ENCODE assay signal across 8 cellular contexts in genomic region chr12:57523706-57524614, GRCh38. TPM values are rescaled to one million over a fixed set of nuclear protein-coding genes. Genes with fewer than 3 reads are reported as not detected.
DNase-seq lines count a peak whose midpoint lies in the region; ATAC-seq, FAIRE-seq and TF ChIP-seq lines count a peak whose summit lies in the region.

No MANE protein-coding gene starts in this region.

- peak overlapping the region; percentile 94 for H3K27ac Mint-ChIP-seq in activated CD4-positive, alpha-beta T cell treated with anti-CD3 and anti-CD28 coated beads, Interleukin-2, amount 10 ng/mL, durations not matched to agents 7 days and 5 days

- H3K4me3 Mint-ChIP-seq in activated CD4-positive, alpha-beta T cell treated with anti-CD3 and anti-CD28 coated beads, Interleukin-2, amount 10 ng/mL, durations not matched to agents 7 days and 5 days, result peak overlapping the region; percentile 98

- FAIRE-seq in HepG2 (lab: Jason Lieb, UNC) (no peak), HTR-8/SVneo (lab: Jason Lieb, UNC) (no peak)

- no peaks in the 10 kb centered on the region for H3K27me3 Mint-ChIP-seq in activated CD4-positive, alpha-beta T cell treated with anti-CD3 and anti-CD28 coated beads, Interleukin-2, amount 10 ng/mL, durations not matched to agents 7 days and 5 days

- 63 to 79% (median 64%) methylated on average over 10 to 14 of the region's 14 CpGs for WGBS in adrenal gland, 4 donors
- 58% methylated on average over 11 of the region's 14 CpGs for WGBS in HepG2 (ENCODE audit: low lambda C conversion rate)

- H3K4me1 Mint-ChIP-seq in activated CD4-positive, alpha-beta T cell treated with anti-CD3 and anti-CD28 coated beads, Interleukin-2, amount 10 ng/mL, durations not matched to agents 7 days and 5 days, result peaks cover 48% of the 10 kb centered on the region

- intact Hi-C loops in adrenal gland (cut with DNase I) (no loop called here), HepG2 (cut with micrococcal nuclease; ENCODE audit: unreplicated experiment) (loop anchor here (1.0 to 5.0 kb wide), 2 partner anchors 55 to 98 kb away; no protein-coding TSS in a partner anchor), tibial artery (cut with DNase I; ENCODE audit: low total_unique reads) (loop anchor here (10.0 kb wide), 1 partner anchor 91 kb away; the partner anchor contains the start of gene ARHGEF25)

- H3K36me3 Mint-ChIP-seq in activated CD4-positive, alpha-beta T cell treated with anti-CD3 and anti-CD28 coated beads, Interleukin-2, amount 10 ng/mL, durations not matched to agents 7 days and 5 days (ENCODE audit: low read depth), result peaks cover 31% of the 10 kb centered on the region

- H3K36me3 ChIP-seq in adrenal gland (replicated peaks in 1 of 2), result peaks cover 0 to 46% of the 10 kb centered on the region in 2 donors
- H3K36me3 ChIP-seq in HepG2 (replicated peaks in 1 of 2; ENCODE audit: control insufficient read depth in 1 of 2, insufficient read depth in 2 of 2, low read length in 2 of 2), result peaks cover 17 to 46% of the 10 kb centered on the region in 2 experiments; a peak in 4 of 5 replicates
- peaks cover 41 to 52% (median 49%) of the 10 kb centered on the region in 3 donors for H3K36me3 ChIP-seq in tibial artery

- ATAC-seq in HepG2, result no peak
- no peak for ATAC-seq in HG03097 (IDR thresholded peaks at IDR 0.05; ENCODE audit: low FRiP score, unreplicated experiment)
- ATAC-seq in GM18867 (IDR thresholded peaks at IDR 0.05; ENCODE audit: unreplicated experiment), result no peak

- TF ChIP-seq RAD21 in HepG2 (CRISPR knock-in tag; IDR thresholded peaks at IDR 0.05), result no peak

- TF ChIP-seq POLR2A in adrenal gland (IDR thresholded peaks at IDR 0.05) (no peak), HepG2 (IDR thresholded peaks at IDR 0.05; ENCODE audit: insufficient read depth in 1 of 2, low read depth in 2 of 2, low read length in 2 of 2) (no peak)

- peaks cover 28% of the 10 kb centered on the region for H3K79me2 ChIP-seq in HepG2 (ENCODE audit: insufficient read depth, low read length)

- no TSS peak for BruUV-seq in HepG2 (replicated peaks; lab: Mats Ljungman, UMichigan)

- H3K4me3 ChIP-seq in adrenal gland, result peak overlapping the region in 3 of 4 donors; percentile 11 to 91 (median 90)
- peak overlapping the region; percentile 89 to 93 (median 89) for H3K4me3 ChIP-seq in HepG2 (replicated peaks in 1 of 3; ENCODE audit: insufficient read depth in 1 of 3, low read depth in 2 of 3, low read length in 3 of 3)
- peak overlapping the region; percentile 62 to 87 for H3K4me3 ChIP-seq in tibial artery

- peaks cover 33 to 37% of the 10 kb centered on the region in 2 donors for H3K4me1 ChIP-seq in adrenal gland (replicated peaks in 1 of 2)
- peaks cover 33% of the 10 kb centered on the region for H3K4me1 ChIP-seq in HepG2 (ENCODE audit: insufficient read depth, low read length)
- peaks cover 0 to 53% (median 47%) of the 10 kb centered on the region in 4 donors for H3K4me1 ChIP-seq in tibial artery

- in situ Hi-C loops in HepG2 (cut with HindIII; ENCODE audit: extremely low pct_ligation_motif_present, low pct_unique_long_range_greater_than_20kb), result no loop called here

- peaks cover 12% of the 10 kb centered on the region for H4K20me1 ChIP-seq in HepG2 (ENCODE audit: insufficient read depth, low read length)

- DNase-seq in activated CD4-positive, alpha-beta T cell treated with anti-CD3 and anti-CD28 coated beads, Interleukin-2, amount 10 ng/mL, durations not matched to agents 7 days and 5 days, result no peak
- no peak for DNase-seq in activated CD4-positive, alpha-beta T cell treated with anti-CD3 and anti-CD28 coated beads, Interleukin-2, amount 50 U/mL, for 4 hours
- DNase-seq in adrenal gland, result no peak
- no peak for DNase-seq in HepG2 (ENCODE audit: low spot score)
- DNase-seq in tibial artery, result no peak
- DNase-seq in HTR-8/SVneo (ENCODE audit: insufficient read length, low spot score), result no peak

- CTCF ChIA-PET in activated CD4-positive, alpha-beta T cell treated with anti-CD3 and anti-CD28 coated beads, Interleukin-2, amount 10 ng/mL, durations not matched to agents 7 days and 5 days (lab: Charles Lee), result interaction anchor here (0.6 to 8.9 kb wide), 8 partner anchors 9 to 93 kb away, joined by 3 to 70 read pairs (median 4); partner anchors contain the start of gene GLI1
- CTCF ChIA-PET in HepG2 (lab: Yijun Ruan, JAX; ENCODE audit: low intra/inter-chr PET ratio, low total read pairs), result no interaction called here

- H3K4me2 ChIP-seq in HepG2 (ENCODE audit: low read depth, low read length), result peak overlapping the region; percentile 91

- H3K27ac ChIP-seq in adrenal gland, result peak overlapping the region; percentile 90 to 100 (median 97)
- H3K27ac ChIP-seq in HepG2 (ENCODE audit: extremely low read length, insufficient read depth, low read length), result peak overlapping the region; percentile 85
- peak overlapping the region; percentile 95 to 100 for H3K27ac ChIP-seq in tibial artery

- POLR2A ChIA-PET in activated CD4-positive, alpha-beta T cell treated with anti-CD3 and anti-CD28 coated beads, Interleukin-2, amount 10 ng/mL, durations not matched to agents 7 days and 5 days (lab: Charles Lee), result interaction anchor here (0.9 kb wide), 1 partner anchor 23 kb away, joined by 3 read pairs; the partner anchor contains the start of gene DCTN2
- POLR2A ChIA-PET in HepG2 (lab: Yijun Ruan, JAX), result interaction anchor here (0.7 to 3.0 kb wide), 14 partner anchors 8 to 87 kb away, joined by 3 to 21 read pairs (median 4); partner anchors contain the start of genes ARHGEF25, DCTN2 and INHBE

- TF ChIP-seq EP300 in HepG2 (IDR thresholded peaks at IDR 0.05; ENCODE audit: low read depth in 2 of 2, low read length in 2 of 2) (no peak), HepG2 (CRISPR knock-in tag; IDR thresholded peaks at IDR 0.05; ENCODE audit: borderline replicate concordance) (no peak)

- H2AFZ ChIP-seq in HepG2 (ENCODE audit: low read length), result no peak overlapping the region

- H3K9me3 ChIP-seq in adrenal gland (replicated peaks in 1 of 3), result no peaks in the 10 kb centered on the region
- H3K9me3 ChIP-seq in HepG2 (ENCODE audit: low read length), result no peaks in the 10 kb centered on the region
- H3K9me3 ChIP-seq in tibial artery, result no peaks in the 10 kb centered on the region

- H3K9ac ChIP-seq in HepG2 (ENCODE audit: insufficient read depth, low read depth, low read length), result peak overlapping the region; percentile 89

- H3K9me3 Mint-ChIP-seq in activated CD4-positive, alpha-beta T cell treated with anti-CD3 and anti-CD28 coated beads, Interleukin-2, amount 10 ng/mL, durations not matched to agents 7 days and 5 days, result no peaks in the 10 kb centered on the region

- TF ChIP-seq CTCF in adrenal gland (IDR thresholded peaks at IDR 0.05) (no peak), HepG2 (CRISPR knock-in tag; IDR thresholded peaks at IDR 0.05) (no peak), tibial artery (IDR thresholded peaks at IDR 0.05) (no peak)

- H3K27me3 ChIP-seq in adrenal gland, result no peaks in the 10 kb centered on the region
- H3K27me3 ChIP-seq in HepG2 (ENCODE audit: control insufficient read depth in 1 of 2, insufficient read depth in 2 of 2, low read length in 2 of 2), result no peaks in the 10 kb centered on the region; a peak in 1 of 5 replicates
- no peaks in the 10 kb centered on the region for H3K27me3 ChIP-seq in tibial artery

RNA-seq across cellular contexts. Expression of gene MBD6, which starts 1.3 kb away (rescaled TPM):
- total RNA-seq in activated CD4-positive, alpha-beta T cell treated with anti-CD3 and anti-CD28 coated beads, Interleukin-2, amount 10 ng/mL, durations not matched to agents 7 days and 5 days, result 10 to 100 TPM; 66.0 to 80.1 TPM
- total RNA-seq in adrenal gland (100 to 1,000 TPM in 2 of 8 donors, 10 to 100 TPM in 6; 10.9 to 128 (median 38.1) TPM), HepG2 (2016; rRNA removed; fragmentation: Illumina TruSeq; extraction: Trizol) (4.1 and 5.1 TPM in 2 replicates)
- polyA plus RNA-seq in adrenal gland (100 to 1,000 TPM in 1 of 3 donors, 10 to 100 TPM in 2; 21.7 to 167 (median 91.4) TPM), HepG2 (2011; rRNA removed) (5.9 and 6.1 TPM in 2 replicates)
- total RNA-seq in HepG2 (2016; cell fraction: cytosol; rRNA removed; fragmentation: Illumina TruSeq; extraction: Trizol; ENCODE audit: low read depth), result 4.8 and 5.3 TPM in 2 replicates
- total RNA-seq in HepG2 (2016; cell fraction: insoluble cytoplasmic fraction; rRNA removed; fragmentation: Illumina TruSeq; extraction: Trizol), result 4.0 and 5.3 TPM in 2 replicates
- total RNA-seq in HepG2 (2016; cell fraction: membrane; rRNA removed; fragmentation: Illumina TruSeq; extraction: Trizol), result 6.2 and 8.8 TPM in 2 replicates
- 6.5 and 10.2 TPM in 2 replicates for total RNA-seq in HepG2 (2016; cell fraction: nucleus; rRNA removed; fragmentation: Illumina TruSeq; extraction: Trizol)
- 1.1 and 1.8 TPM in 2 replicates for polyA plus RNA-seq in HepG2 (2011; cell fraction: cytosol; rRNA removed)
- polyA plus RNA-seq in HepG2 (2011; cell fraction: nucleus; rRNA removed), result 36.0 and 45.9 TPM in 2 replicates
- polyA plus RNA-seq in HepG2 (2012), result 22.8 and 22.9 TPM in 2 replicates
- 3.4 and 4.1 TPM in 2 replicates for polyA plus RNA-seq in HepG2 (2016; cell fraction: cytosol; fragmentation: Illumina TruSeq; extraction: Trizol; ENCODE audit: low read depth)
- 15.7 and 15.8 TPM in 2 replicates for polyA plus RNA-seq in HepG2 (2016; cell fraction: insoluble cytoplasmic fraction; fragmentation: Illumina TruSeq; extraction: Trizol; ENCODE audit: low read depth)
- polyA plus RNA-seq in HepG2 (2016; cell fraction: membrane; fragmentation: Illumina TruSeq; extraction: Trizol; ENCODE audit: low read depth), result 16.1 and 18.3 TPM in 2 replicates
- 57.7 and 62.7 TPM in 2 replicates for polyA plus RNA-seq in HepG2 (2016; cell fraction: nucleus; fragmentation: Illumina TruSeq; extraction: Trizol; ENCODE audit: insufficient read depth, low read depth)
- polyA minus RNA-seq in HepG2 (2011; rRNA and poly(A)+ RNA removed; ENCODE audit: low replicate concordance), result 5.7 and 10.6 TPM in 2 replicates
- 5.4 and 10.1 TPM in 2 replicates for polyA minus RNA-seq in HepG2 (2011; cell fraction: cytosol; rRNA and poly(A)+ RNA removed)
- polyA minus RNA-seq in HepG2 (2011; cell fraction: nucleus; rRNA and poly(A)+ RNA removed), result 15.7 and 16.7 TPM in 2 replicates

RNA-seq across cellular contexts. Expression of gene DDIT3, which starts 3.6 kb away (rescaled TPM):
- total RNA-seq in activated CD4-positive, alpha-beta T cell treated with anti-CD3 and anti-CD28 coated beads, Interleukin-2, amount 10 ng/mL, durations not matched to agents 7 days and 5 days, result 10 to 100 TPM; 10.5 to 11.4 TPM
- 10 to 100 TPM in 7 of 8 donors, 1 to 10 TPM in 1; 7.7 to 65.1 (median 30.9) TPM for total RNA-seq in adrenal gland
- 10 to 100 TPM; 72.8 to 98.4 (median 72.9) TPM for polyA plus RNA-seq in adrenal gland
- total RNA-seq in HepG2 (2016; rRNA removed; fragmentation: Illumina TruSeq; extraction: Trizol), result 17.5 and 27.5 TPM in 2 replicates
- total RNA-seq in HepG2 (2016; cell fraction: cytosol; rRNA removed; fragmentation: Illumina TruSeq; extraction: Trizol; ENCODE audit: low read depth), result 13.2 and 15.7 TPM in 2 replicates
- 20.9 and 30.4 TPM in 2 replicates for total RNA-seq in HepG2 (2016; cell fraction: insoluble cytoplasmic fraction; rRNA removed; fragmentation: Illumina TruSeq; extraction: Trizol)
- total RNA-seq in HepG2 (2016; cell fraction: membrane; rRNA removed; fragmentation: Illumina TruSeq; extraction: Trizol), result 15.9 and 19.3 TPM in 2 replicates
- 37.8 and 43.6 TPM in 2 replicates for total RNA-seq in HepG2 (2016; cell fraction: nucleus; rRNA removed; fragmentation: Illumina TruSeq; extraction: Trizol)
- polyA plus RNA-seq in HepG2 (2011; rRNA removed), result 45.2 and 48.7 TPM in 2 replicates
- polyA plus RNA-seq in HepG2 (2011; cell fraction: cytosol; rRNA removed), result 22.9 and 23.5 TPM in 2 replicates
- polyA plus RNA-seq in HepG2 (2011; cell fraction: nucleus; rRNA removed), result 90.1 and 90.7 TPM in 2 replicates
- polyA plus RNA-seq in HepG2 (2012), result 29.8 and 51.1 TPM in 2 replicates
- 8.3 and 8.5 TPM in 2 replicates for polyA plus RNA-seq in HepG2 (2016; cell fraction: cytosol; fragmentation: Illumina TruSeq; extraction: Trizol; ENCODE audit: low read depth)
- polyA plus RNA-seq in HepG2 (2016; cell fraction: insoluble cytoplasmic fraction; fragmentation: Illumina TruSeq; extraction: Trizol; ENCODE audit: low read depth), result 16.7 and 17.7 TPM in 2 replicates
- 9.9 and 11.5 TPM in 2 replicates for polyA plus RNA-seq in HepG2 (2016; cell fraction: membrane; fragmentation: Illumina TruSeq; extraction: Trizol; ENCODE audit: low read depth)
- polyA plus RNA-seq in HepG2 (2016; cell fraction: nucleus; fragmentation: Illumina TruSeq; extraction: Trizol; ENCODE audit: insufficient read depth, low read depth), result 85.6 and 93.4 TPM in 2 replicates
- polyA minus RNA-seq in HepG2 (2011; rRNA and poly(A)+ RNA removed; ENCODE audit: low replicate concordance), result 11.9 and 14.2 TPM in 2 replicates
- polyA minus RNA-seq in HepG2 (2011; cell fraction: cytosol; rRNA and poly(A)+ RNA removed), result 6.3 and 7.4 TPM in 2 replicates
- polyA minus RNA-seq in HepG2 (2011; cell fraction: nucleus; rRNA and poly(A)+ RNA removed), result 43.4 and 45.6 TPM in 2 replicates

RNA-seq across cellular contexts. Expression of gene DCTN2, which starts 23.0 kb away (rescaled TPM):
- 10 to 100 TPM; 79.3 to 80.5 TPM for total RNA-seq in activated CD4-positive, alpha-beta T cell treated with anti-CD3 and anti-CD28 coated beads, Interleukin-2, amount 10 ng/mL, durations not matched to agents 7 days and 5 days
- total RNA-seq in adrenal gland (100 to 1,000 TPM; 114 to 202 (median 135) TPM), HepG2 (2016; rRNA removed; fragmentation: Illumina TruSeq; extraction: Trizol) (72.0 and 75.5 TPM in 2 replicates)
- polyA plus RNA-seq in adrenal gland (100 to 1,000 TPM in 2 of 3 donors, 10 to 100 TPM in 1; 81.2 to 238 (median 101) TPM), HepG2 (2011; rRNA removed) (77.4 and 85.7 TPM in 2 replicates)
- 16.3 and 20.3 TPM in 2 replicates for total RNA-seq in HepG2 (2016; cell fraction: cytosol; rRNA removed; fragmentation: Illumina TruSeq; extraction: Trizol; ENCODE audit: low read depth)
- 63.9 and 76.9 TPM in 2 replicates for total RNA-seq in HepG2 (2016; cell fraction: insoluble cytoplasmic fraction; rRNA removed; fragmentation: Illumina TruSeq; extraction: Trizol)
- 38.0 and 40.0 TPM in 2 replicates for total RNA-seq in HepG2 (2016; cell fraction: membrane; rRNA removed; fragmentation: Illumina TruSeq; extraction: Trizol)
- total RNA-seq in HepG2 (2016; cell fraction: nucleus; rRNA removed; fragmentation: Illumina TruSeq; extraction: Trizol), result 43.6 and 51.0 TPM in 2 replicates
- polyA plus RNA-seq in HepG2 (2011; cell fraction: cytosol; rRNA removed), result 82.2 and 86.7 TPM in 2 replicates
- polyA plus RNA-seq in HepG2 (2011; cell fraction: nucleus; rRNA removed), result 67.6 and 71.9 TPM in 2 replicates
- polyA plus RNA-seq in HepG2 (2012), result 70.0 and 93.9 TPM in 2 replicates
- 26.7 and 27.0 TPM in 2 replicates for polyA plus RNA-seq in HepG2 (2016; cell fraction: cytosol; fragmentation: Illumina TruSeq; extraction: Trizol; ENCODE audit: low read depth)
- 106 and 134 TPM in 2 replicates for polyA plus RNA-seq in HepG2 (2016; cell fraction: insoluble cytoplasmic fraction; fragmentation: Illumina TruSeq; extraction: Trizol; ENCODE audit: low read depth)
- 43.7 and 48.7 TPM in 2 replicates for polyA plus RNA-seq in HepG2 (2016; cell fraction: membrane; fragmentation: Illumina TruSeq; extraction: Trizol; ENCODE audit: low read depth)
- polyA plus RNA-seq in HepG2 (2016; cell fraction: nucleus; fragmentation: Illumina TruSeq; extraction: Trizol; ENCODE audit: insufficient read depth, low read depth), result 110 and 115 TPM in 2 replicates
- polyA minus RNA-seq in HepG2 (2011; rRNA and poly(A)+ RNA removed; ENCODE audit: low replicate concordance), result 76.1 and 154 TPM in 2 replicates
- polyA minus RNA-seq in HepG2 (2011; cell fraction: cytosol; rRNA and poly(A)+ RNA removed), result 60.3 and 62.5 TPM in 2 replicates
- 49.6 and 54.1 TPM in 2 replicates for polyA minus RNA-seq in HepG2 (2011; cell fraction: nucleus; rRNA and poly(A)+ RNA removed)

RNA-seq across cellular contexts. Expression of gene KIF5A, which starts 25.9 kb away (rescaled TPM):
- total RNA-seq in activated CD4-positive, alpha-beta T cell treated with anti-CD3 and anti-CD28 coated beads, Interleukin-2, amount 10 ng/mL, durations not matched to agents 7 days and 5 days, result under 1 TPM; 0.64 to 0.89 TPM
- total RNA-seq in adrenal gland (1 to 10 TPM in 3 of 8 donors, under 1 TPM in 4, not detected in 1; 0.32 to 7.6 (median 0.61) TPM), HepG2 (2016; rRNA removed; fragmentation: Illumina TruSeq; extraction: Trizol) (1.1 and 1.6 TPM in 2 replicates)
- polyA plus RNA-seq in adrenal gland (1 to 10 TPM; 1.9 to 7.4 (median 5.6) TPM), HepG2 (2011; rRNA removed) (10.3 and 11.9 TPM in 2 replicates)
- total RNA-seq in HepG2 (2016; cell fraction: cytosol; rRNA removed; fragmentation: Illumina TruSeq; extraction: Trizol; ENCODE audit: low read depth), result 0.18 and 0.71 TPM in 2 replicates
- total RNA-seq in HepG2 (2016; cell fraction: insoluble cytoplasmic fraction; rRNA removed; fragmentation: Illumina TruSeq; extraction: Trizol), result 0.91 and 1.5 TPM in 2 replicates
- total RNA-seq in HepG2 (2016; cell fraction: membrane; rRNA removed; fragmentation: Illumina TruSeq; extraction: Trizol), result 0.37 and 0.41 TPM in 2 replicates
- 3.2 and 3.6 TPM in 2 replicates for total RNA-seq in HepG2 (2016; cell fraction: nucleus; rRNA removed; fragmentation: Illumina TruSeq; extraction: Trizol)
- polyA plus RNA-seq in HepG2 (2011; cell fraction: cytosol; rRNA removed), result 2.9 and 3.5 TPM in 2 replicates
- 35.5 and 41.8 TPM in 2 replicates for polyA plus RNA-seq in HepG2 (2011; cell fraction: nucleus; rRNA removed)
- polyA plus RNA-seq in HepG2 (2012), result 8.0 and 9.1 TPM in 2 replicates
- 0.12 and 0.15 TPM in 2 replicates for polyA plus RNA-seq in HepG2 (2016; cell fraction: cytosol; fragmentation: Illumina TruSeq; extraction: Trizol; ENCODE audit: low read depth)
- polyA plus RNA-seq in HepG2 (2016; cell fraction: insoluble cytoplasmic fraction; fragmentation: Illumina TruSeq; extraction: Trizol; ENCODE audit: low read depth), result 0.97 and 1.1 TPM in 2 replicates
- polyA plus RNA-seq in HepG2 (2016; cell fraction: membrane; fragmentation: Illumina TruSeq; extraction: Trizol; ENCODE audit: low read depth), result 0.27 and 0.29 TPM in 2 replicates
- polyA plus RNA-seq in HepG2 (2016; cell fraction: nucleus; fragmentation: Illumina TruSeq; extraction: Trizol; ENCODE audit: insufficient read depth, low read depth), result 7.8 and 8.7 TPM in 2 replicates
- 0.02 and 2.8 TPM in 2 replicates for polyA minus RNA-seq in HepG2 (2011; rRNA and poly(A)+ RNA removed; ENCODE audit: low replicate concordance)
- 1.9 and 3.0 TPM in 2 replicates for polyA minus RNA-seq in HepG2 (2011; cell fraction: cytosol; rRNA and poly(A)+ RNA removed)
- polyA minus RNA-seq in HepG2 (2011; cell fraction: nucleus; rRNA and poly(A)+ RNA removed), result 17.8 and 18.6 TPM in 2 replicates

RNA-seq across cellular contexts. Expression of gene MARS1, which starts 36.1 kb away (rescaled TPM):
- total RNA-seq in activated CD4-positive, alpha-beta T cell treated with anti-CD3 and anti-CD28 coated beads, Interleukin-2, amount 10 ng/mL, durations not matched to agents 7 days and 5 days, result 100 to 1,000 TPM; 214 to 247 TPM
- total RNA-seq in adrenal gland (100 to 1,000 TPM in 4 of 8 donors, 10 to 100 TPM in 4; 38.3 to 182 (median 116) TPM), HepG2 (2016; rRNA removed; fragmentation: Illumina TruSeq; extraction: Trizol) (177 and 181 TPM in 2 replicates)
- polyA plus RNA-seq in adrenal gland (100 to 1,000 TPM; 114 to 210 (median 143) TPM), HepG2 (2011; rRNA removed) (115 and 167 TPM in 2 replicates)
- total RNA-seq in HepG2 (2016; cell fraction: cytosol; rRNA removed; fragmentation: Illumina TruSeq; extraction: Trizol; ENCODE audit: low read depth), result 69.2 and 77.6 TPM in 2 replicates
- total RNA-seq in HepG2 (2016; cell fraction: insoluble cytoplasmic fraction; rRNA removed; fragmentation: Illumina TruSeq; extraction: Trizol), result 178 and 182 TPM in 2 replicates
- 116 and 124 TPM in 2 replicates for total RNA-seq in HepG2 (2016; cell fraction: membrane; rRNA removed; fragmentation: Illumina TruSeq; extraction: Trizol)
- 147 and 177 TPM in 2 replicates for total RNA-seq in HepG2 (2016; cell fraction: nucleus; rRNA removed; fragmentation: Illumina TruSeq; extraction: Trizol)
- 90.1 and 98.7 TPM in 2 replicates for polyA plus RNA-seq in HepG2 (2011; cell fraction: cytosol; rRNA removed)
- 450 and 538 TPM in 2 replicates for polyA plus RNA-seq in HepG2 (2011; cell fraction: nucleus; rRNA removed)
- 160 and 209 TPM in 2 replicates for polyA plus RNA-seq in HepG2 (2012)
- 68.2 and 75.1 TPM in 2 replicates for polyA plus RNA-seq in HepG2 (2016; cell fraction: cytosol; fragmentation: Illumina TruSeq; extraction: Trizol; ENCODE audit: low read depth)
- polyA plus RNA-seq in HepG2 (2016; cell fraction: insoluble cytoplasmic fraction; fragmentation: Illumina TruSeq; extraction: Trizol; ENCODE audit: low read depth), result 150 and 162 TPM in 2 replicates
- polyA plus RNA-seq in HepG2 (2016; cell fraction: membrane; fragmentation: Illumina TruSeq; extraction: Trizol; ENCODE audit: low read depth), result 87.9 and 114 TPM in 2 replicates
- 239 and 240 TPM in 2 replicates for polyA plus RNA-seq in HepG2 (2016; cell fraction: nucleus; fragmentation: Illumina TruSeq; extraction: Trizol; ENCODE audit: insufficient read depth, low read depth)
- 242 and 269 TPM in 2 replicates for polyA minus RNA-seq in HepG2 (2011; rRNA and poly(A)+ RNA removed; ENCODE audit: low replicate concordance)
- polyA minus RNA-seq in HepG2 (2011; cell fraction: cytosol; rRNA and poly(A)+ RNA removed), result 76.3 and 117 TPM in 2 replicates
- 213 and 244 TPM in 2 replicates for polyA minus RNA-seq in HepG2 (2011; cell fraction: nucleus; rRNA and poly(A)+ RNA removed)

Comparison
In these comparisons a context has a peak if more than half of its experiments do, and no peak if none do; other contexts are left out.
1. intact Hi-C loops: an anchor here in HepG2 (1.0 to 5.0 kb wide) and tibial artery (10.0 kb wide); none called in adrenal gland.